1 cellular context compared by ENCODE assay signal in genomic region chr7:4791101-4791737, GRCh38.
A peak's percentile ranks its signal among the peaks of the same experiment; 100 is the strongest.
TF ChIP-seq lines count a peak whose summit lies in the region.

No MANE protein-coding gene starts in this region.

TF ChIP-seq in K562, 482 proteins besides CTCF, POLR2A, EP300 and RAD21:
- TF ChIP-seq NRF1 (conservative IDR thresholded peaks at IDR 0.05 in 1 of 2, IDR thresholded peaks at IDR 0.05 in 1 of 2) (no peak), STAT5A (IDR thresholded peaks at IDR 0.05; ENCODE audit: borderline replicate concordance, low read length) (no peak), RBFOX2 (IDR thresholded peaks at IDR 0.05; ENCODE audit: low read depth, low read length) (0 out of 2 replicates have a peak, but pooled peaks have one; percentile 10), ARHGAP35 (IDR thresholded peaks at IDR 0.05; ENCODE audit: partially characterized antibody) (no peak)
- TF ChIP-seq, protein P1, sequence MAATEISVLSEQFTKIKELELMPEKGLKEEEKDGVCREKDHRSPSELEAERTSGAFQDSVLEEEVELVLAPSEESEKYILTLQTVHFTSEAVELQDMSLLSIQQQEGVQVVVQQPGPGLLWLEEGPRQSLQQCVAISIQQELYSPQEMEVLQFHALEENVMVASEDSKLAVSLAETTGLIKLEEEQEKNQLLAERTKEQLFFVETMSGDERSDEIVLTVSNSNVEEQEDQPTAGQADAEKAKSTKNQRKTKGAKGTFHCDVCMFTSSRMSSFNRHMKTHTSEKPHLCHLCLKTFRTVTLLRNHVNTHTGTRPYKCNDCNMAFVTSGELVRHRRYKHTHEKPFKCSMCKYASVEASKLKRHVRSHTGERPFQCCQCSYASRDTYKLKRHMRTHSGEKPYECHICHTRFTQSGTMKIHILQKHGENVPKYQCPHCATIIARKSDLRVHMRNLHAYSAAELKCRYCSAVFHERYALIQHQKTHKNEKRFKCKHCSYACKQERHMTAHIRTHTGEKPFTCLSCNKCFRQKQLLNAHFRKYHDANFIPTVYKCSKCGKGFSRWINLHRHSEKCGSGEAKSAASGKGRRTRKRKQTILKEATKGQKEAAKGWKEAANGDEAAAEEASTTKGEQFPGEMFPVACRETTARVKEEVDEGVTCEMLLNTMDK (IDR thresholded peaks at IDR 0.05; ENCODE audit: borderline replicate concordance, insufficient read depth, low read depth, low read length, poor library complexity, severe bottlenecking) = no peak
